In the genomic region with DNA sequence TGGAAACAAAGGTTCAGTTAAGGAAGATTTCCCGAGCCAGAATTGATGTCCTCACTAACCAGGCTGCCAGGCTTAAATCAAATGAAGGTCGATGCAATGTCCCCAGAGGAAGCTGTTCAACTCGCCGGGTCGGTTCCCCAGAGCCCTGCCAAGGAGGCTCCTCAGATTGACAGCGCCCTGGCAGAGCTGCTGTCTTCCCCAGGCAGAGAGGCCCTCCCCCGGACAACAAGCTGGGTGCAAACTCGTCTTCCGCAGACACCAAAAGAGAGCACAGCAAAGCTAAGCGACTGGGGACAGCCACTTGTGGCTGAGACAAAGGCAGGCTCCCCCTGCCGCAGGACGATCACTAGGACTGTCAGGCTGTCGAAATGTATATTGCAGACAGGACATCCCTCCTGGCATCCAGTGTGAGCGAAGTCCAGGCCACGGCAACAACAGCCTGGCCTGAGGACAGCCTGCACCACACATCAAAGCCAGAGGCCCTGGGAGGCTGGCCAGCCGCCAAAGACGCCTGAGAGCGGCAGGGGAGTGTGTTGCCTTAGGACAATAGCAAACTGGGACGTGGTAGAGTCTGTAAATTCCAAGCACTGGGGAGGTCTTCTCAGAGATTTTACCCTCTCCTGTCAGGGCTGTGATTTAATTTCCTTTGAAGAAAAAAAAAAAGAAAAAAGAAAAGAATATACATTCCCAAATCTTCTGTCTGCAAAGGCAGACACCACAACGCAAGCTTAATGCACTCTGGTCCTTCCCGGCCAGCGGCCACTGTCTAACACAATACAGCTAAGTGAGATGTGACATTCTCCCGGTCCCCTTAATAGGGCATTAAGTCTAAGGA, we compare ENCODE assay signal across 8 cellular contexts.
DNase-seq lines count a peak whose midpoint lies in the region; ATAC-seq, FAIRE-seq and TF ChIP-seq lines count a peak whose summit lies in the region.

No MANE protein-coding gene starts in this region.

- H3K4me1 ChIP-seq in heart left ventricle (peaks cover 11 to 96% (median 78%) of the 10 kb centered on the region in 12 donors), pancreas (peaks cover 3 to 38% (median 12%) of the 10 kb centered on the region in 3 donors)

- ATAC-seq in heart left ventricle (peak; percentile 95 to 97 (median 96)), pancreas (peak; percentile 93 to 97 (median 94)), GM21515 (IDR thresholded peaks at IDR 0.05; ENCODE audit: unreplicated experiment) (no peak), HG03520 (IDR thresholded peaks at IDR 0.05; ENCODE audit: unreplicated experiment) (no peak)

- 4 to 12% (median 8%) methylated on average over 17 to 23 of the region's 23 CpGs for WGBS in heart left ventricle, 4 donors
- WGBS in pancreas, 2 donors: 16% methylated on average over 23 of the region's 23 CpGs

- DNase-seq in AG04450 (ENCODE audit: low read depth, low spot score): no peak
- DNase-seq in HCEC 1CT: peak; percentile 66
- DNase-seq in RCC 7860 (ENCODE audit: low spot score): peak; percentile 84
- peak; percentile 91 to 96 (median 95) for DNase-seq in heart left ventricle
- peak; percentile 71 to 94 (median 85) for DNase-seq in pancreas

- CTCF ChIA-PET in AG04450 (lab: Charles Lee): no interaction called here

- no peak for TF ChIP-seq CTCF in AG04450 (IDR thresholded peaks at IDR 0.05; ENCODE audit: low read depth, low read length)
- TF ChIP-seq CTCF in heart left ventricle (IDR thresholded peaks at IDR 0.05): peak in 4 of 12 donors; percentile 7 to 28 (median 26)
- TF ChIP-seq CTCF in pancreas (IDR thresholded peaks at IDR 0.05): no peak

- H3K27ac ChIP-seq in AG04450 (ENCODE audit: low read depth, low read length) (peak overlapping the region; percentile 54), angular gyrus (ENCODE audit: low read depth, low read length) (peak overlapping the region; percentile 74), heart left ventricle (peak overlapping the region; percentile 69 to 89 (median 86)), pancreas (peak overlapping the region in 3 of 4 donors; percentile 28 to 77 (median 66))

- peak; percentile 72 for FAIRE-seq in RCC 7860 (lab: Jason Lieb, UNC)
- FAIRE-seq in pancreas (lab: Jason Lieb, UNC): no peak

- peak in 1 of 2 donors; percentile 63 for TF ChIP-seq POLR2A in heart left ventricle (IDR thresholded peaks at IDR 0.05)

- H3K27me3 ChIP-seq in AG04450 (ENCODE audit: control insufficient read depth, insufficient read depth, low read length): no peaks in the 10 kb centered on the region
- H3K27me3 ChIP-seq in heart left ventricle: no peaks in the 10 kb centered on the region
- H3K27me3 ChIP-seq in pancreas: no peaks in the 10 kb centered on the region

- H3K9me3 ChIP-seq in AG04450 (ENCODE audit: control insufficient read depth, insufficient read depth, low read length) (no peaks in the 10 kb centered on the region), heart left ventricle (no peaks in the 10 kb centered on the region), pancreas (no peaks in the 10 kb centered on the region)

- intact Hi-C loops in heart left ventricle (cut with DNase I): loop anchor here in 8 of 10 donors (1.0 to 10.0 kb wide), 6 partner anchors 36 to 101 kb away; a partner anchor contains a TSS
- intact Hi-C loops in pancreas (cut with DNase I): no loop called here

- H3K4me3 ChIP-seq in AG04450 (ENCODE audit: low read depth, low read length): peak overlapping the region; percentile 33
- H3K4me3 ChIP-seq in heart left ventricle: peak overlapping the region in 10 of 12 donors; percentile 23 to 53 (median 42)
- peak overlapping the region in 2 of 4 donors; percentile 0 to 9 for H3K4me3 ChIP-seq in pancreas

- H3K36me3 ChIP-seq in heart left ventricle (no peaks in the 10 kb centered on the region), pancreas (no peaks in the 10 kb centered on the region)

- POLR2A ChIA-PET in AG04450 (lab: Yijun Ruan, JAX): no interaction called here

Comparison
In these comparisons a context has a peak if more than half of its experiments do, and no peak if none do; other contexts are left out.
1. ATAC-seq: peak in heart left ventricle (4 of 4) and pancreas (4 of 4); none in GM21515 (single experiment) and HG03520 (single experiment).
2. intact Hi-C loops: an anchor here in heart left ventricle (1.0 to 10.0 kb wide); none called in pancreas.
3. Peak in every context shown above with its lines, with median percentiles within 50 percentile points of each other: H3K27ac ChIP-seq.